23 cellular contexts compared by ENCODE assay signal in genomic region chr14:71361874-71362273, GRCh38. TPM values are rescaled to one million over a fixed set of nuclear protein-coding genes. Genes with fewer than 3 reads are reported as not detected.
DNase-seq lines count a peak whose midpoint lies in the region; ATAC-seq, FAIRE-seq and TF ChIP-seq lines count a peak whose summit lies in the region.
"Had no signal": no experiment of that assay in that cellular context is flagged by ENCODE, and none has a peak within 500 bp of the region (broad histone marks: within the 10 kb centered on the region; RNA-seq: fewer than 3 reads in every experiment).

No MANE protein-coding gene starts in this region.

- H3K9me3 Mint-ChIP-seq in activated T-helper 1 cell treated with anti-CD3 and anti-CD28 coated beads, Interleukin-12 subunit alpha, Interleukin-12 subunit beta, Interleukin-2, Interleukin-4 antibody, amounts not matched to agents 30 ng/mL and 10 ng/mL and 1 ng/mL, durations not matched to agents 14 hours and 24 hours and 36 hours = peaks cover 17% of the 10 kb centered on the region
- peaks cover 0 to 14% (median 4%) of the 10 kb centered on the region in 11 donors for H3K9me3 Mint-ChIP-seq in naive thymus-derived CD4-positive, alpha-beta T cell
- no peaks in the 10 kb centered on the region for H3K9me3 Mint-ChIP-seq in natural killer cell treated with Interleukin-12 subunit alpha and Interleukin-12 subunit beta and Interleukin-15 and Interleukin-18, amount 100 ng/mL, for 72 hours

- H3K27me3 ChIP-seq in A673 (replicated peaks; ENCODE audit: insufficient read depth, low read depth, low read length, poor library complexity) = no peaks in the 10 kb centered on the region
- no peaks in the 10 kb centered on the region for H3K27me3 ChIP-seq in naive thymus-derived CD4-positive, alpha-beta T cell (ENCODE audit: control insufficient read depth in 2 of 2, insufficient read depth in 2 of 2, low read length in 2 of 2)
- H3K27me3 ChIP-seq: foreskin keratinocyte had no signal

- H3K27ac ChIP-seq in A673 (ENCODE audit: low read depth, low read length, poor library complexity, severe bottlenecking) = peak overlapping the region; percentile 61
- H3K27ac ChIP-seq in naive thymus-derived CD4-positive, alpha-beta T cell (ENCODE audit: low read depth, low read length) = no peak overlapping the region
- H3K27ac ChIP-seq: epithelial cell of prostate, foreskin keratinocyte, parathyroid adenoma, VCaP had no signal

- H3K36me3 Mint-ChIP-seq in activated T-helper 1 cell treated with anti-CD3 and anti-CD28 coated beads, Interleukin-12 subunit alpha, Interleukin-12 subunit beta, Interleukin-2, Interleukin-4 antibody, amounts not matched to agents 30 ng/mL and 10 ng/mL and 1 ng/mL, durations not matched to agents 14 hours and 24 hours and 36 hours (ENCODE audit: low read depth) = peaks cover 24% of the 10 kb centered on the region
- H3K36me3 Mint-ChIP-seq in naive thymus-derived CD4-positive, alpha-beta T cell = peaks cover 5 to 35% (median 20%) of the 10 kb centered on the region in 5 donors
- H3K36me3 Mint-ChIP-seq in natural killer cell treated with Interleukin-12 subunit alpha and Interleukin-12 subunit beta and Interleukin-15 and Interleukin-18, amount 100 ng/mL, for 72 hours = peaks cover 9% of the 10 kb centered on the region
- H3K36me3 Mint-ChIP-seq: brain had no signal

- POLR2A ChIA-PET in A673 (lab: Charles Lee; ENCODE audit: low non-redundant PET) = no interaction called here
- POLR2A ChIA-PET in naive thymus-derived CD4-positive, alpha-beta T cell (lab: Charles Lee) = no interaction called here

- no peak for TF ChIP-seq CTCF in A673 (conservative IDR thresholded peaks at IDR 0.05; ENCODE audit: low read depth, low read length)

- no peak overlapping the region for H3K4me3 ChIP-seq in A673 (ENCODE audit: low read depth, low read length, poor library complexity, severe bottlenecking)
- no peak overlapping the region for H3K4me3 ChIP-seq in naive thymus-derived CD4-positive, alpha-beta T cell (ENCODE audit: low read length)

- no TSS peak for BruUV-seq in A673 (replicated peaks; lab: Mats Ljungman, UMichigan)

- ATAC-seq in naive thymus-derived CD4-positive, alpha-beta T cell = no peak
- ATAC-seq in HG03196 (IDR thresholded peaks at IDR 0.05; ENCODE audit: unreplicated experiment) = no peak
- ATAC-seq in natural killer cell treated with Interleukin-12 subunit alpha and Interleukin-12 subunit beta and Interleukin-15 and Interleukin-18, amount 100 ng/mL, for 72 hours = no peak
- ATAC-seq: activated T-cell treated with anti-CD3 and anti-CD28 coated beads, Interleukin-2, amount 50 U/mL, for 72 hours had no signal

- DNase-seq in A673 (ENCODE audit: low spot score) (no peak), GM18507 (ENCODE audit: extremely low spot score, insufficient read length, low read depth) (no peak), RPMI8226 (no peak), T-helper 2 cell (no peak)
- no peak for DNase-seq in activated T-helper 1 cell treated with anti-CD3 and anti-CD28 coated beads, Interleukin-12 subunit alpha, Interleukin-12 subunit beta, Interleukin-2, Interleukin-4 antibody, amounts not matched to agents 30 ng/mL and 10 ng/mL and 1 ng/mL, durations not matched to agents 14 hours and 24 hours and 36 hours (ENCODE audit: low spot score)
- no peak for DNase-seq in naive thymus-derived CD4-positive, alpha-beta T cell
- no peak for DNase-seq in natural killer cell treated with Interleukin-12 subunit alpha and Interleukin-12 subunit beta and Interleukin-15 and Interleukin-18, amount 100 ng/mL, for 72 hours (ENCODE audit: low spot score)
- DNase-seq: activated naive CD8-positive, alpha-beta T cell treated with anti-CD3 and anti-CD28 coated beads, Interleukin-2, amount 10 ng/mL, durations not matched to agents 7 days and 5 days; activated T-cell treated with anti-CD3 and anti-CD28 coated beads, Interleukin-2, amount 50 U/mL, for 72 hours; cortex of kidney; foreskin keratinocyte; Karpas-422; NCI-H1105 treated with DMSO at 0.1 percent for 48 hours; NCI-H69; SIG-M5; stimulated activated CD4-positive, alpha-beta T cell treated with anti-CD3 and anti-CD28 coated beads, Interleukin-1b, Interleukin-23, amount 100 ng/mL, for 48 hours; T-helper 1 cell had no signal

- CTCF ChIA-PET in A673 (lab: Charles Lee) = no interaction called here
- CTCF ChIA-PET in naive thymus-derived CD4-positive, alpha-beta T cell (lab: Charles Lee) = no interaction called here

- peaks cover 44% of the 10 kb centered on the region for H3K4me1 ChIP-seq in A673 (ENCODE audit: insufficient read depth, low read length, poor library complexity, severe bottlenecking)
- peaks cover 0 to 6% of the 10 kb centered on the region in 2 donors for H3K4me1 ChIP-seq in naive thymus-derived CD4-positive, alpha-beta T cell (ENCODE audit: control insufficient read depth in 2 of 2, insufficient read depth in 2 of 2, low read length in 2 of 2)

- no peaks in the 10 kb centered on the region for H3K36me3 ChIP-seq in A673 (ENCODE audit: insufficient read depth, low read length, poor library complexity, severe bottlenecking)
- H3K36me3 ChIP-seq in naive thymus-derived CD4-positive, alpha-beta T cell (ENCODE audit: control insufficient read depth in 2 of 3, insufficient read depth in 3 of 3, low read length in 3 of 3) = peaks cover 0 to 4% (median 0%) of the 10 kb centered on the region in 3 experiments

- no peak overlapping the region for H3K4me3 Mint-ChIP-seq in activated T-helper 1 cell treated with anti-CD3 and anti-CD28 coated beads, Interleukin-12 subunit alpha, Interleukin-12 subunit beta, Interleukin-2, Interleukin-4 antibody, amounts not matched to agents 30 ng/mL and 10 ng/mL and 1 ng/mL, durations not matched to agents 14 hours and 24 hours and 36 hours
- no peak overlapping the region for H3K4me3 Mint-ChIP-seq in naive thymus-derived CD4-positive, alpha-beta T cell
- H3K4me3 Mint-ChIP-seq in natural killer cell treated with Interleukin-12 subunit alpha and Interleukin-12 subunit beta and Interleukin-15 and Interleukin-18, amount 100 ng/mL, for 72 hours = no peak overlapping the region
- H3K4me3 Mint-ChIP-seq: activated naive CD8-positive, alpha-beta T cell treated with anti-CD3 and anti-CD28 coated beads, Interleukin-2, amount 10 ng/mL, durations not matched to agents 7 days and 5 days had no signal

- peaks cover 53% of the 10 kb centered on the region for H3K4me1 Mint-ChIP-seq in activated T-helper 1 cell treated with anti-CD3 and anti-CD28 coated beads, Interleukin-12 subunit alpha, Interleukin-12 subunit beta, Interleukin-2, Interleukin-4 antibody, amounts not matched to agents 30 ng/mL and 10 ng/mL and 1 ng/mL, durations not matched to agents 14 hours and 24 hours and 36 hours (ENCODE audit: low read depth)
- H3K4me1 Mint-ChIP-seq in naive thymus-derived CD4-positive, alpha-beta T cell = peaks cover 12 to 62% (median 43%) of the 10 kb centered on the region in 7 donors
- peaks cover 40 to 55% of the 10 kb centered on the region in 2 donors for H3K4me1 Mint-ChIP-seq in natural killer cell treated with Interleukin-12 subunit alpha and Interleukin-12 subunit beta and Interleukin-15 and Interleukin-18, amount 100 ng/mL, for 72 hours (ENCODE audit: low read depth in 2 of 2)

- H3K27me3 Mint-ChIP-seq in activated T-helper 1 cell treated with anti-CD3 and anti-CD28 coated beads, Interleukin-12 subunit alpha, Interleukin-12 subunit beta, Interleukin-2, Interleukin-4 antibody, amounts not matched to agents 30 ng/mL and 10 ng/mL and 1 ng/mL, durations not matched to agents 14 hours and 24 hours and 36 hours (ENCODE audit: insufficient read depth) = no peaks in the 10 kb centered on the region
- no peaks in the 10 kb centered on the region for H3K27me3 Mint-ChIP-seq in naive thymus-derived CD4-positive, alpha-beta T cell
- H3K27me3 Mint-ChIP-seq in natural killer cell treated with Interleukin-12 subunit alpha and Interleukin-12 subunit beta and Interleukin-15 and Interleukin-18, amount 100 ng/mL, for 72 hours = no peaks in the 10 kb centered on the region
- H3K27me3 Mint-ChIP-seq: activated naive CD8-positive, alpha-beta T cell treated with anti-CD3 and anti-CD28 coated beads, Interleukin-2, amount 10 ng/mL, durations not matched to agents 7 days and 5 days; brain had no signal

- intact Hi-C loops in A673 (cut with micrococcal nuclease; ENCODE audit: unreplicated experiment) = no loop called here
- intact Hi-C loops in activated T-helper 1 cell treated with anti-CD3 and anti-CD28 coated beads, Interleukin-12 subunit alpha, Interleukin-12 subunit beta, Interleukin-2, Interleukin-4 antibody, amounts not matched to agents 30 ng/mL and 10 ng/mL and 1 ng/mL, durations not matched to agents 14 hours and 24 hours and 36 hours (cut with micrococcal nuclease) = loop anchor here (5.0 kb wide), 1 partner anchor 35 kb away; no protein-coding TSS in a partner anchor
- intact Hi-C loops in naive thymus-derived CD4-positive, alpha-beta T cell (cut with micrococcal nuclease) = no loop called here

- no peaks in the 10 kb centered on the region for H3K9me3 ChIP-seq in A673 (ENCODE audit: low read depth, low read length, poor library complexity, severe bottlenecking)
- H3K9me3 ChIP-seq in naive thymus-derived CD4-positive, alpha-beta T cell (ENCODE audit: control insufficient read depth in 2 of 3, low read length in 3 of 3) = no peaks in the 10 kb centered on the region

- peak overlapping the region; percentile 48 for H3K27ac Mint-ChIP-seq in activated T-helper 1 cell treated with anti-CD3 and anti-CD28 coated beads, Interleukin-12 subunit alpha, Interleukin-12 subunit beta, Interleukin-2, Interleukin-4 antibody, amounts not matched to agents 30 ng/mL and 10 ng/mL and 1 ng/mL, durations not matched to agents 14 hours and 24 hours and 36 hours
- H3K27ac Mint-ChIP-seq in naive thymus-derived CD4-positive, alpha-beta T cell = peak overlapping the region in 5 of 9 donors; percentile 4 to 50 (median 26)
- peak overlapping the region in 1 of 2 donors; percentile 68 for H3K27ac Mint-ChIP-seq in natural killer cell treated with Interleukin-12 subunit alpha and Interleukin-12 subunit beta and Interleukin-15 and Interleukin-18, amount 100 ng/mL, for 72 hours
- H3K27ac Mint-ChIP-seq: activated naive CD8-positive, alpha-beta T cell treated with anti-CD3 and anti-CD28 coated beads, Interleukin-2, amount 10 ng/mL, durations not matched to agents 7 days and 5 days had no signal

- peak; percentile 21 for FAIRE-seq in GM18507 (lab: Jason Lieb, UNC)
- FAIRE-seq: islet of Langerhans had no signal

RNA-seq across cellular contexts. Expression of gene SIPA1L1, which starts 41.6 kb away (rescaled TPM):
- total RNA-seq in A673 (2021) = 81.0 and 84.2 TPM in 2 replicates
- total RNA-seq in activated T-helper 1 cell treated with anti-CD3 and anti-CD28 coated beads, Interleukin-12 subunit alpha, Interleukin-12 subunit beta, Interleukin-2, Interleukin-4 antibody, amounts not matched to agents 30 ng/mL and 10 ng/mL and 1 ng/mL, durations not matched to agents 14 hours and 24 hours and 36 hours = 98.0 and 98.9 TPM in 2 replicates
- total RNA-seq in naive thymus-derived CD4-positive, alpha-beta T cell = 10 to 100 TPM; 35.2 to 76.4 (median 46.1) TPM
- 10 to 100 TPM; 16.9 to 27.1 TPM for polyA plus RNA-seq in naive thymus-derived CD4-positive, alpha-beta T cell
- total RNA-seq in natural killer cell treated with Interleukin-12 subunit alpha and Interleukin-12 subunit beta and Interleukin-15 and Interleukin-18, amount 100 ng/mL, for 72 hours = 10 to 100 TPM; 54.6 to 69.5 TPM
